8 cellular contexts compared by ENCODE assay signal in the genomic region with DNA sequence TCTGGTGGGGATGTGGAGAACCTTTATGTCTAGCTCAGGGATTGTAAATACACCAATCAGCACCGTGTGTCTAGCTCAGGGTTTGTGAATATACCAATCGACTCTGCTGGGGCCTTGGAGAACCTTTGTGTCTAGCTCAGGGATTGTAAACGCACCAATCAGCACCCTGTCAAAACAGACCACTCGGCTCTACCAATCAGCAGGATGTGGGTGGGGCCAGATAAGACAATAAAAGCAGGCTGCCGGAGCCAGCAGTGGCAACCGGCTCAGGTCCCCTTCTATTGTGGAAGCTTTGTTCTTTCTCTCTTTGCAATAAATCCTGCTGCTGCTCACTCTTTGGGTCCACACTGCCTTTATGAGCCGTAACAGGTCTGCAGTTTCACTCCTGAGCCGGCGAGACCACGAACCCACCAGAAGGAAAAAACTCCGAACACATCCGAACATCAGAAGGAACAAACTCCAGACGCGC. TPM values are rescaled to one million over a fixed set of nuclear protein-coding genes. Genes with fewer than 3 reads are reported as not detected.
DNase-seq lines count a peak whose midpoint lies in the region; ATAC-seq and TF ChIP-seq lines count a peak whose summit lies in the region.
"Not testable (repeated sequence)": the region's sequence is repeated elsewhere in the genome, so short reads cannot be mapped to it uniquely, and the experiment has no call there.

No MANE protein-coding gene starts in this region.

- peak overlapping the region; percentile 94 for H3K4me3 Mint-ChIP-seq in natural killer cell treated with Interleukin-12 subunit alpha and Interleukin-12 subunit beta and Interleukin-15 and Interleukin-18, amount 100 ng/mL, for 72 hours

- peaks cover 40 to 41% of the 10 kb centered on the region in 2 donors for H3K4me1 Mint-ChIP-seq in natural killer cell treated with Interleukin-12 subunit alpha and Interleukin-12 subunit beta and Interleukin-15 and Interleukin-18, amount 100 ng/mL, for 72 hours (ENCODE audit: low read depth in 2 of 2)

- H3K9me3 ChIP-seq in BLaER1; HUES48 (ENCODE audit: control insufficient read depth, insufficient read depth, low read length); right atrium auricular region: not testable (repeated sequence)

- not testable (repeated sequence) for H3K9me3 Mint-ChIP-seq in natural killer cell treated with Interleukin-12 subunit alpha and Interleukin-12 subunit beta and Interleukin-15 and Interleukin-18, amount 100 ng/mL, for 72 hours

- peak overlapping the region; percentile 95 for H3K4me2 ChIP-seq in BLaER1

- peaks cover 22% of the 10 kb centered on the region for H3K36me3 Mint-ChIP-seq in natural killer cell treated with Interleukin-12 subunit alpha and Interleukin-12 subunit beta and Interleukin-15 and Interleukin-18, amount 100 ng/mL, for 72 hours

- H3K4me3 ChIP-seq in BLaER1, result peak overlapping the region; percentile 88
- peak overlapping the region; percentile 79 for H3K4me3 ChIP-seq in HUES48 (ENCODE audit: low read depth, low read length)
- peak overlapping the region; percentile 64 to 79 for H3K4me3 ChIP-seq in right atrium auricular region

- H3K9ac ChIP-seq in BLaER1 (peak overlapping the region; percentile 95), HUES48 (ENCODE audit: low read depth, low read length) (peak overlapping the region; percentile 65)

- not testable (repeated sequence) for H3K27me3 ChIP-seq in BLaER1; HUES48 (ENCODE audit: control insufficient read depth, insufficient read depth, low read length); right atrium auricular region

- H3K36me3 ChIP-seq in BLaER1, result peaks cover 27% of the 10 kb centered on the region
- peaks cover 29% of the 10 kb centered on the region for H3K36me3 ChIP-seq in HUES48 (ENCODE audit: control insufficient read depth, insufficient read depth, low read length)
- H3K36me3 ChIP-seq in right atrium auricular region, result not testable (repeated sequence)

- H4K20me1 ChIP-seq in BLaER1, result peaks cover 40% of the 10 kb centered on the region

- DNase-seq in RKO (ENCODE audit: low spot score) (peak; percentile 53), activated T-cell treated with anti-CD3 and anti-CD28 coated beads for 4 hours (peak; percentile 27)
- not testable (repeated sequence) for DNase-seq in right atrium auricular region (ENCODE audit: low spot score); natural killer cell treated with Interleukin-12 subunit alpha and Interleukin-12 subunit beta and Interleukin-15 and Interleukin-18, amount 100 ng/mL, for 72 hours (ENCODE audit: low spot score)
- peak; percentile 73 for DNase-seq in stimulated activated CD8-positive, alpha-beta memory T cell treated with anti-CD3 and anti-CD28 coated beads, Interleukin-4, amount 100 ng/mL, for 48 hours

- not testable (repeated sequence) for H3K27me3 Mint-ChIP-seq in natural killer cell treated with Interleukin-12 subunit alpha and Interleukin-12 subunit beta and Interleukin-15 and Interleukin-18, amount 100 ng/mL, for 72 hours

- ATAC-seq in natural killer cell treated with Interleukin-12 subunit alpha and Interleukin-12 subunit beta and Interleukin-15 and Interleukin-18, amount 100 ng/mL, for 72 hours, result not testable (repeated sequence)

- not testable (repeated sequence) for TF ChIP-seq CTCF in right atrium auricular region (IDR thresholded peaks at IDR 0.05)

- H3K27ac ChIP-seq in BLaER1 (peak overlapping the region; percentile 95), HUES48 (ENCODE audit: low read depth, low read length) (peak overlapping the region; percentile 82), cingulate gyrus (ENCODE audit: low read depth, low read length) (peak overlapping the region; percentile 83), right atrium auricular region (peak overlapping the region; percentile 81 to 85)

- peaks cover 34% of the 10 kb centered on the region for H3K4me1 ChIP-seq in BLaER1
- H3K4me1 ChIP-seq in HUES48 (ENCODE audit: control insufficient read depth, insufficient read depth, low read length), result peaks cover 15% of the 10 kb centered on the region
- peaks cover 0 to 31% of the 10 kb centered on the region in 2 donors for H3K4me1 ChIP-seq in right atrium auricular region

- H3K27ac Mint-ChIP-seq in natural killer cell treated with Interleukin-12 subunit alpha and Interleukin-12 subunit beta and Interleukin-15 and Interleukin-18, amount 100 ng/mL, for 72 hours, result peak overlapping the region; percentile 95 to 98

RNA-seq across cellular contexts. Expression of a gene that starts 20.5 kb away (rescaled TPM):
- under 1 TPM in 1 of 2 donors, not detected in 1; 0.35 TPM for total RNA-seq in right atrium auricular region
- 1 to 10 TPM; 4.5 to 5.1 TPM for total RNA-seq in natural killer cell treated with Interleukin-12 subunit alpha and Interleukin-12 subunit beta and Interleukin-15 and Interleukin-18, amount 100 ng/mL, for 72 hours

RNA-seq across cellular contexts. Expression of a gene that starts 32.7 kb away (rescaled TPM):
- total RNA-seq in right atrium auricular region, result 100 to 1,000 TPM; 170 to 176 TPM
- 100 to 1,000 TPM; 102 to 123 TPM for total RNA-seq in natural killer cell treated with Interleukin-12 subunit alpha and Interleukin-12 subunit beta and Interleukin-15 and Interleukin-18, amount 100 ng/mL, for 72 hours

RNA-seq across cellular contexts. Expression of a gene that starts 36.4 kb away (rescaled TPM):
- 10 to 100 TPM; 58.2 to 65.3 TPM for total RNA-seq in right atrium auricular region
- 10 to 100 TPM; 44.0 to 55.1 TPM for total RNA-seq in natural killer cell treated with Interleukin-12 subunit alpha and Interleukin-12 subunit beta and Interleukin-15 and Interleukin-18, amount 100 ng/mL, for 72 hours

RNA-seq across cellular contexts. Expression of a gene that starts 42.7 kb away (rescaled TPM):
- total RNA-seq in right atrium auricular region, result 10 to 100 TPM in 1 of 2 donors, 1 to 10 TPM in 1; 8.4 to 17.4 TPM
- 10 to 100 TPM; 15.9 to 16.7 TPM for total RNA-seq in natural killer cell treated with Interleukin-12 subunit alpha and Interleukin-12 subunit beta and Interleukin-15 and Interleukin-18, amount 100 ng/mL, for 72 hours

Comparison
In these comparisons a context has a peak if more than half of its experiments do, and no peak if none do; other contexts are left out.
1. RNA of a gene that starts 20.5 kb away (total RNA-seq): 4.5 to 5.1 TPM in natural killer cell treated with Interleukin-12 subunit alpha and Interleukin-12 subunit beta and Interleukin-15 and Interleukin-18, amount 100 ng/mL, for 72 hours; 0.35 TPM in right atrium auricular region; every median in the first group is over 4 times any median in the second.
2. Peak in every context shown above with its lines, with median percentiles within 50 percentile points of each other: H3K27ac ChIP-seq and H3K4me3 ChIP-seq.